Comparison of ENCODE assay signal across 27 cellular contexts in the genomic region with DNA sequence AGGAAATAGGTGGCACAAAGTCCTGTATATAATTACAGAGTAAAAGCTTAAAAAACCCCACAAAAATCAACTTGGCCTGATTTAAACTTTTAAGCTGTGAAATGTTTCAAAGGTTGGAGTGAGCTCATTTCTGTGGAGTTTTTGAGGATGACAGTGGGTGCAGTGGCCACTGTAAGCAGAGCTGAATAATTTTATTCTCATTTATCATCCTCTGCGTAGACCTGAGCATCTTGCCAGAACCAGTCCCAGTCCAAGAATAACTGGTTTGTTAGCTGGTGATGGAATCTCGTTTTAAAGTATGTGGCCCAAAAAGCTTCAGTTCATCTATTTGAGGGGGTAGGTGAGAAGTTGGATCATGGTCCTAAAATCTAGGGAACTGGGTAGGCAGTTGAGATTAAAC. TPM values are rescaled to one million over a fixed set of nuclear protein-coding genes. Genes with fewer than 3 reads are reported as not detected.
"Had no signal": no experiment of that assay in that cellular context is flagged by ENCODE, and none has a peak within 500 bp of the region (broad histone marks: within the 10 kb centered on the region; RNA-seq: fewer than 3 reads in every experiment).

No MANE protein-coding gene starts in this region.

- H3K9me3 ChIP-seq: SJCRH30 had no signal

- H3K4me1 ChIP-seq: SJCRH30 had no signal

- H3K36me3 ChIP-seq: SJCRH30 had no signal

- H3K4me3 ChIP-seq: SJCRH30 had no signal

- ATAC-seq: activated CD4-positive, alpha-beta T cell treated with anti-CD3 and anti-CD28 coated beads for 36 hours; activated T-helper 17 cell treated with anti-CD3 and anti-CD28 coated beads, Interleukin-2, amount 50 U/mL, for 72 hours; Panc1; T-helper 17 cell had no signal

- DNase-seq: activated B cell treated with CpG ODN at 0.5 μM for 24 hours; activated CD4-positive, alpha-beta memory T cell treated with anti-CD3 and anti-CD28 coated beads, Interleukin-2, amount 10 ng/mL, durations not matched to agents 7 days and 5 days; activated CD4-positive, alpha-beta T cell treated with anti-CD3 and anti-CD28 coated beads for 36 hours; activated CD4-positive, alpha-beta T cell treated with anti-CD3 and anti-CD28 coated beads, Interleukin-2, amount 50 U/mL, for 1 hour; activated gamma-delta T cell treated with Interleukin-2 at 50 U/mL for 16 hours; activated naive CD4-positive, alpha-beta T cell treated with anti-CD3 and anti-CD28 coated beads, Interleukin-2, amount 10 ng/mL, durations not matched to agents 7 days and 5 days; activated naive CD8-positive, alpha-beta T cell treated with anti-CD3 and anti-CD28 coated beads for 36 hours; activated T-cell treated with anti-CD3 and anti-CD28 coated beads for 4 hours; activated T-cell treated with anti-CD3 and anti-CD28 coated beads, Interleukin-2, amount 50 U/mL, for 48 hours; caudate nucleus; Karpas-422; NCI-H1105 treated with DMSO at 0.1 percent for 48 hours; NCI-H1436 treated with DMSO at 0.1 percent for 48 hours; NCI-H187; NCI-H2081; NCI-H510A treated with DMSO at 0.1 percent for 48 hours; NCI-H69; NK-92 treated with Interleukin-12 subunit alpha and Interleukin-12 subunit beta, amount 100 ng/mL, for 24 hours; OCI-M1; Right ventricle myocardium superior; RPMI8226; SJCRH30; T-helper 17 cell; T-helper 9 cell had no signal

- H3K27ac ChIP-seq: SJCRH30 had no signal

RNA-seq across cellular contexts. Expression of gene BMPER, which starts 4.4 kb away (rescaled TPM):
- total RNA-seq: activated B cell treated with CpG ODN at 0.5 μM for 24 hours; activated CD4-positive, alpha-beta memory T cell treated with anti-CD3 and anti-CD28 coated beads, Interleukin-2, amount 10 ng/mL, durations not matched to agents 7 days and 5 days; activated CD4-positive, alpha-beta T cell treated with anti-CD3 and anti-CD28 coated beads for 36 hours; activated CD8-positive, alpha-beta memory T cell treated with anti-CD3 and anti-CD28 coated beads for 36 hours; activated naive CD8-positive, alpha-beta T cell treated with anti-CD3 and anti-CD28 coated beads for 36 hours had no signal
